In the genomic region with DNA sequence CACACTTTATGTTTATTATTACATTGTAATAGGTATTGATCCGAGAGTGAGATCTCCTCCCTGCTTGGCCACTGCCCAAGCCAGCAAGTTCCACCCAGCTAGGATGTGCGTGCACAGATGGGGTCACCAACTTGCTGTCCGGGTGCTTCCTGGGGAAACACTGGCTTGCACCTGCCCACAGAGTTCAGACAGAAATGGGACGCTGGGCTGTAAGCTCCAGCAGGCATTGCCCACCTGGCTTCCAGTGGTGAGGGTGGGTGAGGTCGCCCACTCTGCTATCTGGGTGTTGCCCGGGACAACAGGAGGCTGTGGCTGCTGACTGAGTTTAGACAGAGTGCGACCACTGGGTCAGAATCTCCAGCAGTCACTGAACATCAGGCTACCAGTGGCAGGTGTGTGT, we compare ENCODE assay signal across 19 cellular contexts.
"Had no signal": no experiment of that assay in that cellular context is flagged by ENCODE, and none has a peak within 500 bp of the region (broad histone marks: within the 10 kb centered on the region; RNA-seq: fewer than 3 reads in every experiment).

No MANE protein-coding gene starts in this region.

- H3K27me3 ChIP-seq: gastrocnemius medialis, heart right ventricle, right atrium auricular region, suprapubic skin, thyroid gland had no signal

- H3K4me3 ChIP-seq: gastrocnemius medialis, heart right ventricle, lower lobe of right lung, right atrium auricular region, suprapubic skin, thyroid gland had no signal

- H3K27ac Mint-ChIP-seq: memory B cell, nephron, type B pancreatic cell had no signal

- H3K79me2 ChIP-seq: parathyroid adenoma had no signal

- ATAC-seq: esophagus mucosa; gastrocnemius medialis; heart right ventricle; left lobe of liver; lower lobe of right lung; stimulated activated naive CD8-positive, alpha-beta T cell treated with anti-CD3 and anti-CD28 coated beads, Interleukin-15, Interleukin-2, amounts not matched to agents 100 U/mL and 50 U/mL, for 24 hours had no signal

- H3K9me3 Mint-ChIP-seq: memory B cell, naive B cell, nephron, type B pancreatic cell had no signal

- H3K9me3 ChIP-seq: gastrocnemius medialis, heart right ventricle, lower lobe of right lung, right atrium auricular region, suprapubic skin, thyroid gland had no signal

- H3K36me3 Mint-ChIP-seq: memory B cell, naive B cell, type B pancreatic cell had no signal

- H3K9ac ChIP-seq: parathyroid adenoma had no signal

- H3K4me3 Mint-ChIP-seq: memory B cell, nephron, type B pancreatic cell had no signal

- H3K27ac ChIP-seq: gastrocnemius medialis, heart right ventricle, lower lobe of right lung, parathyroid adenoma, right atrium auricular region, suprapubic skin, thyroid gland had no signal

- H3K4me1 Mint-ChIP-seq: nephron had no signal

- H3K36me3 ChIP-seq: gastrocnemius medialis, heart right ventricle, lower lobe of right lung, right atrium auricular region, suprapubic skin, thyroid gland had no signal

- H3K4me1 ChIP-seq: gastrocnemius medialis, heart right ventricle, lower lobe of right lung, parathyroid adenoma, suprapubic skin, thyroid gland had no signal

- DNase-seq: effector memory CD4-positive, alpha-beta T cell; gastrocnemius medialis; heart right ventricle; hypothalamus; lower lobe of right lung; midbrain; naive B cell; small intestine; stimulated activated CD4-positive, alpha-beta T cell treated with anti-CD3 and anti-CD28 coated beads, Interleukin-2, amount 100 ng/mL, for 48 hours; stimulated activated naive CD8-positive, alpha-beta T cell treated with anti-CD3 and anti-CD28 coated beads, Interleukin-15, Interleukin-2, amounts not matched to agents 100 U/mL and 50 U/mL, for 24 hours; thyroid gland had no signal

- H2AFZ ChIP-seq: parathyroid adenoma had no signal
